In the genomic region with DNA sequence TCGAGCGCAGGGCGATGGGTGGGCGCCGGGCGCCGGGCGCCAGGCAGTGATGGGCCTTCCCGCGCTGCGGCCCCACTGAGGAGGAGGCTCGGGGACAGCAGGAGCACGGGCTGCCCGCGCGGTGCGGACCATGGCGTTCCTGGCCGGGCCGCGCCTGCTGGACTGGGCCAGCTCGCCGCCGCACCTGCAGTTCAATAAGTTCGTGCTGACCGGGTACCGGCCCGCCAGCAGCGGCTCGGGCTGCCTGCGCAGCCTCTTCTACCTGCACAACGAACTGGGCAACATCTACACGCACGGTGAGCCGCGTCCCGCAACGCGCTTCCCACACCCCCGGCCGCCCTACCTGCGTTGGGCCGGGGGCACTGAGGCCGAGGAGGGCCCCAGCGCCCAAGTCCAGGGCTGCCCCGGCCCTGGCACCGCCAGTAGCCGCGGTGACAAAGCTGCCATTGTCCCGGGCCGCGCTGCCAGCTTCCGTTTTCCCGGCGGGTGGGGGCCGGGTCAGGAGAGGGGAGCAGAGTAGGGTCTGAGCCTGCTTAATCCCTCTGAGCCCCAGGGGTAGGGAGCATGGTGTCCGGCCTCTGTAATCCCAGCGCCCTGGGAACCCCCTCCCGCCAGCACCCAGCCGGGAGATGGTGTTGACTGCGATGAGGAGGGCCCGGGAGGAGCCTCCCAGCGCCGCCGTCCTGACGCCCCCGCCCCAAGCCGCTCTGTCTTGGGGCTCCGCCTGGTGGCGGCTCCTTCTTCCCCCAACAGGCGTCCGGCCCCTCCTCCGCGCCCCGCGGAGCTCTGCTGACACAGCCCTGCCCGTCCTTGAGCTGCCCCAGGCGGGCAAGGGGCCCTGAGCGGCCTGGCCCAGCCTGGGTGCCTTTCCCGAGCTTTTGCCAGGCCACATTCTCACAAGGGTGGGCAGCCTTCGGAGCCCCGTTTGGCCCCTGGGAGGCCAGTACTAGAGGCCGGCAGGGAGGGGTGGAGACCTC, we compare ENCODE assay signal across 1 cellular context.
TF ChIP-seq lines count a peak whose summit lies in the region.

No MANE protein-coding gene starts in this region.

TF ChIP-seq in K562, 482 proteins besides CTCF, POLR2A, EP300 and RAD21 (continued from another document and continues in another):
- no peak; a peak in 1 of 4 replicates for TF ChIP-seq ETV6 (IDR thresholded peaks at IDR 0.05; ENCODE audit: borderline replicate concordance in 1 of 2, low read depth in 2 of 2, low read length in 1 of 2)
- TF ChIP-seq ETV6 (CRISPR knock-in tag; IDR thresholded peaks at IDR 0.05; ENCODE audit: borderline replicate concordance), result no peak
- TF ChIP-seq STAT5B (CRISPR knock-in tag; IDR thresholded peaks at IDR 0.05), result no peak
- TF ChIP-seq, protein P1, sequence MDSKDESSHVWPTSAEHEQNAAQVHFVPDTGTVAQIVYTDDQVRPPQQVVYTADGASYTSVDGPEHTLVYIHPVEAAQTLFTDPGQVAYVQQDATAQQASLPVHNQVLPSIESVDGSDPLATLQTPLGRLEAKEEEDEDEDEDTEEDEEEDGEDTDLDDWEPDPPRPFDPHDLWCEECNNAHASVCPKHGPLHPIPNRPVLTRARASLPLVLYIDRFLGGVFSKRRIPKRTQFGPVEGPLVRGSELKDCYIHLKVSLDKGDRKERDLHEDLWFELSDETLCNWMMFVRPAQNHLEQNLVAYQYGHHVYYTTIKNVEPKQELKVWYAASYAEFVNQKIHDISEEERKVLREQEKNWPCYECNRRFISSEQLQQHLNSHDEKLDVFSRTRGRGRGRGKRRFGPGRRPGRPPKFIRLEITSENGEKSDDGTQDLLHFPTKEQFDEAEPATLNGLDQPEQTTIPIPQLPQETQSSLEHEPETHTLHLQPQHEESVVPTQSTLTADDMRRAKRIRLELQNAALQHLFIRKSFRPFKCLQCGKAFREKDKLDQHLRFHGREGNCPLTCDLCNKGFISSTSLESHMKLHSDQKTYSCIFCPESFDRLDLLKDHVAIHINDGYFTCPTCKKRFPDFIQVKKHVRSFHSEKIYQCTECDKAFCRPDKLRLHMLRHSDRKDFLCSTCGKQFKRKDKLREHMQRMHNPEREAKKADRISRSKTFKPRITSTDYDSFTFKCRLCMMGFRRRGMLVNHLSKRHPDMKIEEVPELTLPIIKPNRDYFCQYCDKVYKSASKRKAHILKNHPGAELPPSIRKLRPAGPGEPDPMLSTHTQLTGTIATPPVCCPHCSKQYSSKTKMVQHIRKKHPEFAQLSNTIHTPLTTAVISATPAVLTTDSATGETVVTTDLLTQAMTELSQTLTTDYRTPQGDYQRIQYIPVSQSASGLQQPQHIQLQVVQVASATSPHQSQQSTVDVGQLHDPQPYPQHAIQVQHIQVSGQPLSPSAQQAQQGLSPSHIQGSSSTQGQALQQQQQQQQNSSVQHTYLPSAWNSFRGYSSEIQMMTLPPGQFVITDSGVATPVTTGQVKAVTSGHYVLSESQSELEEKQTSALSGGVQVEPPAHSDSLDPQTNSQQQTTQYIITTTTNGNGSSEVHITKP (IDR thresholded peaks at IDR 0.05; ENCODE audit: partially characterized antibody), result peak; percentile 4
- TF ChIP-seq, protein P2, sequence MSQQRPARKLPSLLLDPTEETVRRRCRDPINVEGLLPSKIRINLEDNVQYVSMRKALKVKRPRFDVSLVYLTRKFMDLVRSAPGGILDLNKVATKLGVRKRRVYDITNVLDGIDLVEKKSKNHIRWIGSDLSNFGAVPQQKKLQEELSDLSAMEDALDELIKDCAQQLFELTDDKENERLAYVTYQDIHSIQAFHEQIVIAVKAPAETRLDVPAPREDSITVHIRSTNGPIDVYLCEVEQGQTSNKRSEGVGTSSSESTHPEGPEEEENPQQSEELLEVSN (IDR thresholded peaks at IDR 0.05; ENCODE audit: borderline replicate concordance in 1 of 2, extremely low read depth in 1 of 2, insufficient read depth in 1 of 2, insufficient read length in 1 of 2, low read depth in 1 of 2, low read length in 1 of 2, poor library complexity in 1 of 2, severe bottlenecking in 1 of 2), result peak in 1 of 2 experiments; percentile 13
- TF ChIP-seq GATAD2A (IDR thresholded peaks at IDR 0.05), result 0 out of 2 replicates have a peak, but pooled peaks have one; percentile 9
- TF ChIP-seq OTX1 (CRISPR knock-in tag; IDR thresholded peaks at IDR 0.05), result 0 out of 2 replicates have a peak, but pooled peaks have one; percentile 22
- TF ChIP-seq, protein P3, sequence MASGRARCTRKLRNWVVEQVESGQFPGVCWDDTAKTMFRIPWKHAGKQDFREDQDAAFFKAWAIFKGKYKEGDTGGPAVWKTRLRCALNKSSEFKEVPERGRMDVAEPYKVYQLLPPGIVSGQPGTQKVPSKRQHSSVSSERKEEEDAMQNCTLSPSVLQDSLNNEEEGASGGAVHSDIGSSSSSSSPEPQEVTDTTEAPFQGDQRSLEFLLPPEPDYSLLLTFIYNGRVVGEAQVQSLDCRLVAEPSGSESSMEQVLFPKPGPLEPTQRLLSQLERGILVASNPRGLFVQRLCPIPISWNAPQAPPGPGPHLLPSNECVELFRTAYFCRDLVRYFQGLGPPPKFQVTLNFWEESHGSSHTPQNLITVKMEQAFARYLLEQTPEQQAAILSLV (tag; IDR thresholded peaks at IDR 0.05), result no peak
- TF ChIP-seq MXI1 (IDR thresholded peaks at IDR 0.05; ENCODE audit: low read depth, low read length), result no peak
- TF ChIP-seq HIVEP1 (CRISPR knock-in tag; IDR thresholded peaks at IDR 0.05), result no peak
- TF ChIP-seq FOSL1 (tag; conservative IDR thresholded peaks at IDR 0.05), result 0 out of 2 replicates have a peak, but pooled peaks have one; percentile 5
- peak; percentile 19; the same call in 1 of the 2 replicates for TF ChIP-seq PHF8 (IDR thresholded peaks at IDR 0.05; ENCODE audit: borderline replicate concordance, low read length)
- TF ChIP-seq POLR3G (IDR thresholded peaks at IDR 0.05; ENCODE audit: extremely low read depth, insufficient read length, insufficient replicate concordance), result no peak
- TF ChIP-seq, protein P4, sequence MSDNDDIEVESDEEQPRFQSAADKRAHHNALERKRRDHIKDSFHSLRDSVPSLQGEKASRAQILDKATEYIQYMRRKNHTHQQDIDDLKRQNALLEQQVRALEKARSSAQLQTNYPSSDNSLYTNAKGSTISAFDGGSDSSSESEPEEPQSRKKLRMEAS (CRISPR knock-in tag; IDR thresholded peaks at IDR 0.05), result peak; percentile 45; the same call in 1 of the 2 replicates
- TF ChIP-seq TEAD2 (tag; IDR thresholded peaks at IDR 0.05), result no peak
- no peak for TF ChIP-seq THRAP3 (IDR thresholded peaks at IDR 0.05; ENCODE audit: borderline replicate concordance)
- TF ChIP-seq NR2C1 (IDR thresholded peaks at IDR 0.05), result no peak
- TF ChIP-seq NR2C1 (tag; IDR thresholded peaks at IDR 0.05), result no peak
- TF ChIP-seq RBFOX2 (IDR thresholded peaks at IDR 0.05; ENCODE audit: low read depth, low read length), result peak; percentile 67
- TF ChIP-seq, protein P5, sequence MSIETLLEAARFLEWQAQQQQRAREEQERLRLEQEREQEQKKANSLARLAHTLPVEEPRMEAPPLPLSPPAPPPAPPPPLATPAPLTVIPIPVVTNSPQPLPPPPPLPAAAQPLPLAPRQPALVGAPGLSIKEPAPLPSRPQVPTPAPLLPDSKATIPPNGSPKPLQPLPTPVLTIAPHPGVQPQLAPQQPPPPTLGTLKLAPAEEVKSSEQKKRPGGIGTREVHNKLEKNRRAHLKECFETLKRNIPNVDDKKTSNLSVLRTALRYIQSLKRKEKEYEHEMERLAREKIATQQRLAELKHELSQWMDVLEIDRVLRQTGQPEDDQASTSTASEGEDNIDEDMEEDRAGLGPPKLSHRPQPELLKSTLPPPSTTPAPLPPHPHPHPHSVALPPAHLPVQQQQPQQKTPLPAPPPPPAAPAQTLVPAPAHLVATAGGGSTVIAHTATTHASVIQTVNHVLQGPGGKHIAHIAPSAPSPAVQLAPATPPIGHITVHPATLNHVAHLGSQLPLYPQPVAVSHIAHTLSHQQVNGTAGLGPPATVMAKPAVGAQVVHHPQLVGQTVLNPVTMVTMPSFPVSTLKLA (conservative IDR thresholded peaks at IDR 0.05), result peak in 1 of 2 experiments; percentile 64; a peak in 1 of 4 replicates
- TF ChIP-seq, protein P6, sequence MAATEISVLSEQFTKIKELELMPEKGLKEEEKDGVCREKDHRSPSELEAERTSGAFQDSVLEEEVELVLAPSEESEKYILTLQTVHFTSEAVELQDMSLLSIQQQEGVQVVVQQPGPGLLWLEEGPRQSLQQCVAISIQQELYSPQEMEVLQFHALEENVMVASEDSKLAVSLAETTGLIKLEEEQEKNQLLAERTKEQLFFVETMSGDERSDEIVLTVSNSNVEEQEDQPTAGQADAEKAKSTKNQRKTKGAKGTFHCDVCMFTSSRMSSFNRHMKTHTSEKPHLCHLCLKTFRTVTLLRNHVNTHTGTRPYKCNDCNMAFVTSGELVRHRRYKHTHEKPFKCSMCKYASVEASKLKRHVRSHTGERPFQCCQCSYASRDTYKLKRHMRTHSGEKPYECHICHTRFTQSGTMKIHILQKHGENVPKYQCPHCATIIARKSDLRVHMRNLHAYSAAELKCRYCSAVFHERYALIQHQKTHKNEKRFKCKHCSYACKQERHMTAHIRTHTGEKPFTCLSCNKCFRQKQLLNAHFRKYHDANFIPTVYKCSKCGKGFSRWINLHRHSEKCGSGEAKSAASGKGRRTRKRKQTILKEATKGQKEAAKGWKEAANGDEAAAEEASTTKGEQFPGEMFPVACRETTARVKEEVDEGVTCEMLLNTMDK (IDR thresholded peaks at IDR 0.05; ENCODE audit: borderline replicate concordance, insufficient read depth, low read depth, low read length, poor library complexity, severe bottlenecking), result peak; percentile 67
- TF ChIP-seq CREB1 (IDR thresholded peaks at IDR 0.05), result no peak
- 0 out of 2 replicates have a peak, but pooled peaks have one; percentile 30 for TF ChIP-seq CREB1 (CRISPR knock-in tag; IDR thresholded peaks at IDR 0.05)
- TF ChIP-seq, protein P7, sequence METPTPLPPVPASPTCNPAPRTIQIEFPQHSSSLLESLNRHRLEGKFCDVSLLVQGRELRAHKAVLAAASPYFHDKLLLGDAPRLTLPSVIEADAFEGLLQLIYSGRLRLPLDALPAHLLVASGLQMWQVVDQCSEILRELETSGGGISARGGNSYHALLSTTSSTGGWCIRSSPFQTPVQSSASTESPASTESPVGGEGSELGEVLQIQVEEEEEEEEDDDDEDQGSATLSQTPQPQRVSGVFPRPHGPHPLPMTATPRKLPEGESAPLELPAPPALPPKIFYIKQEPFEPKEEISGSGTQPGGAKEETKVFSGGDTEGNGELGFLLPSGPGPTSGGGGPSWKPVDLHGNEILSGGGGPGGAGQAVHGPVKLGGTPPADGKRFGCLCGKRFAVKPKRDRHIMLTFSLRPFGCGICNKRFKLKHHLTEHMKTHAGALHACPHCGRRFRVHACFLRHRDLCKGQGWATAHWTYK (CRISPR knock-in tag; IDR thresholded peaks at IDR 0.05), result no peak
- no peak for TF ChIP-seq IFI16 (CRISPR knock-in tag; IDR thresholded peaks at IDR 0.05)
- TF ChIP-seq, protein P8, sequence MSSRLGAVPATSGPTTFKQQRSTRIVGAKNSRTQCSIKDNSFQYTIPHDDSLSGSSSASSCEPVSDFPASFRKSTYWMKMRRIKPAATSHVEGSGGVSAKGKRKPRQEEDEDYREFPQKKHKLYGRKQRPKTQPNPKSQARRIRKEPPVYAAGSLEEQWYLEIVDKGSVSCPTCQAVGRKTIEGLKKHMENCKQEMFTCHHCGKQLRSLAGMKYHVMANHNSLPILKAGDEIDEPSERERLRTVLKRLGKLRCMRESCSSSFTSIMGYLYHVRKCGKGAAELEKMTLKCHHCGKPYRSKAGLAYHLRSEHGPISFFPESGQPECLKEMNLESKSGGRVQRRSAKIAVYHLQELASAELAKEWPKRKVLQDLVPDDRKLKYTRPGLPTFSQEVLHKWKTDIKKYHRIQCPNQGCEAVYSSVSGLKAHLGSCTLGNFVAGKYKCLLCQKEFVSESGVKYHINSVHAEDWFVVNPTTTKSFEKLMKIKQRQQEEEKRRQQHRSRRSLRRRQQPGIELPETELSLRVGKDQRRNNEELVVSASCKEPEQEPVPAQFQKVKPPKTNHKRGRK (tag; IDR thresholded peaks at IDR 0.05), result no peak
- no peak for TF ChIP-seq MBD2 (IDR thresholded peaks at IDR 0.05; ENCODE audit: borderline replicate concordance, low read depth)
- TF ChIP-seq FIP1L1 (IDR thresholded peaks at IDR 0.05; ENCODE audit: low read depth, low read length, poor library complexity, severe bottlenecking), result peak; percentile 91
- TF ChIP-seq, protein P9, sequence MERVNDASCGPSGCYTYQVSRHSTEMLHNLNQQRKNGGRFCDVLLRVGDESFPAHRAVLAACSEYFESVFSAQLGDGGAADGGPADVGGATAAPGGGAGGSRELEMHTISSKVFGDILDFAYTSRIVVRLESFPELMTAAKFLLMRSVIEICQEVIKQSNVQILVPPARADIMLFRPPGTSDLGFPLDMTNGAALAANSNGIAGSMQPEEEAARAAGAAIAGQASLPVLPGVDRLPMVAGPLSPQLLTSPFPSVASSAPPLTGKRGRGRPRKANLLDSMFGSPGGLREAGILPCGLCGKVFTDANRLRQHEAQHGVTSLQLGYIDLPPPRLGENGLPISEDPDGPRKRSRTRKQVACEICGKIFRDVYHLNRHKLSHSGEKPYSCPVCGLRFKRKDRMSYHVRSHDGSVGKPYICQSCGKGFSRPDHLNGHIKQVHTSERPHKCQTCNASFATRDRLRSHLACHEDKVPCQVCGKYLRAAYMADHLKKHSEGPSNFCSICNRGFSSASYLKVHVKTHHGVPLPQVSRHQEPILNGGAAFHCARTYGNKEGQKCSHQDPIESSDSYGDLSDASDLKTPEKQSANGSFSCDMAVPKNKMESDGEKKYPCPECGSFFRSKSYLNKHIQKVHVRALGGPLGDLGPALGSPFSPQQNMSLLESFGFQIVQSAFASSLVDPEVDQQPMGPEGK (CRISPR knock-in tag; IDR thresholded peaks at IDR 0.05; ENCODE audit: borderline replicate concordance), result no peak
- no peak for TF ChIP-seq BCL6 (CRISPR knock-in tag; IDR thresholded peaks at IDR 0.05)
- peak; percentile 24 to 83; a peak in 1 of 4 replicates for TF ChIP-seq SIN3A (IDR thresholded peaks at IDR 0.05; ENCODE audit: borderline replicate concordance in 2 of 2, control insufficient read depth in 1 of 2, low read depth in 2 of 2, low read length in 2 of 2)
- no peak for TF ChIP-seq KDM4B (IDR thresholded peaks at IDR 0.05; ENCODE audit: borderline replicate concordance in 2 of 2, low read depth in 1 of 2)
- TF ChIP-seq, protein P10, sequence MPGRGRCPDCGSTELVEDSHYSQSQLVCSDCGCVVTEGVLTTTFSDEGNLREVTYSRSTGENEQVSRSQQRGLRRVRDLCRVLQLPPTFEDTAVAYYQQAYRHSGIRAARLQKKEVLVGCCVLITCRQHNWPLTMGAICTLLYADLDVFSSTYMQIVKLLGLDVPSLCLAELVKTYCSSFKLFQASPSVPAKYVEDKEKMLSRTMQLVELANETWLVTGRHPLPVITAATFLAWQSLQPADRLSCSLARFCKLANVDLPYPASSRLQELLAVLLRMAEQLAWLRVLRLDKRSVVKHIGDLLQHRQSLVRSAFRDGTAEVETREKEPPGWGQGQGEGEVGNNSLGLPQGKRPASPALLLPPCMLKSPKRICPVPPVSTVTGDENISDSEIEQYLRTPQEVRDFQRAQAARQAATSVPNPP (IDR thresholded peaks at IDR 0.05; ENCODE audit: borderline replicate concordance, insufficient read depth, insufficient read length), result no peak
- no peak for TF ChIP-seq ZNF354B (CRISPR knock-in tag; IDR thresholded peaks at IDR 0.05)
- no peak for TF ChIP-seq ZNF239 (CRISPR knock-in tag; IDR thresholded peaks at IDR 0.05)
